Comparison of ENCODE assay signal across 23 cellular contexts in the genomic region with DNA sequence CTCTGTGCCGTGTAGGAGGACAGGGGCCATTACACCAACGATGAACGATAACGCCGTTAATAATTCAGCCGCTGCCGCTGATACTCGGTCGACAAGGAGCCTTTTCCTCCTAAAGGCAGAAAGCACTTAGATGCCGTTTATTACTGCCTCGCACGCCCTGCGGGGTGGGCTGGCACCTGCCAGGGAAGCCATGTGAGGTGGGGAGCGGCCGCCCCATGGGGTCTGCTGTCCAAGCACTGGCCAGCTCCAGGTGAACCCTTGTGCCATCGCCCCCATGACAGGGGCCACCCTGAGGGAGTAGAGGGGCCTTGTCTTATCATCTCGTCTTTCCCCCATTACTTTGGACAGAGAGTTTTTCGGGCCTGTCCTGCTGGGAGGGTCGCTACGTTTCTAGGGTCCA. TPM values are rescaled to one million over a fixed set of nuclear protein-coding genes. Genes with fewer than 3 reads are reported as not detected.
"Had no signal": no experiment of that assay in that cellular context is flagged by ENCODE, and none has a peak within 500 bp of the region (broad histone marks: within the 10 kb centered on the region; RNA-seq: fewer than 3 reads in every experiment).

No MANE protein-coding gene starts in this region.

- H3K4me3 Mint-ChIP-seq: dendritic cell treated with granulocyte-macrophage colony-stimulating factor and Interleukin-4, amounts not matched to agents 40 ng/mL and 50 ng/mL, for 4 days; effector memory CD8-positive, alpha-beta T cell; immature natural killer cell; naive B cell; nephron had no signal

- H3K36me3 Mint-ChIP-seq: immature natural killer cell, naive B cell had no signal

- H3K27me3 ChIP-seq: esophagus muscularis mucosa, gastrocnemius medialis, heart right ventricle, right atrium auricular region, stomach, transverse colon had no signal

- ATAC-seq: effector memory CD8-positive, alpha-beta T cell; gastrocnemius medialis had no signal

- H3K4me3 ChIP-seq: esophagus muscularis mucosa, gastrocnemius medialis, heart right ventricle, right atrium auricular region, stomach, thoracic aorta, transverse colon had no signal

- H3K27me3 Mint-ChIP-seq: effector memory CD8-positive, alpha-beta T cell had no signal

- H3K9me3 Mint-ChIP-seq: dendritic cell treated with granulocyte-macrophage colony-stimulating factor and Interleukin-4, amounts not matched to agents 40 ng/mL and 50 ng/mL, for 4 days; effector memory CD8-positive, alpha-beta T cell; immature natural killer cell; naive B cell; nephron had no signal

- H3K9me3 ChIP-seq: esophagus muscularis mucosa, gastrocnemius medialis, heart right ventricle, neutrophil, right atrium auricular region, stomach, thoracic aorta, transverse colon had no signal

- DNase-seq: effector memory CD8-positive, alpha-beta T cell; gastrocnemius medialis; heart right ventricle; immature natural killer cell; left cardiac atrium; mesendoderm; naive B cell; posterior cingulate gyrus; stimulated activated CD4-positive, alpha-beta T cell treated with anti-CD3 and anti-CD28 coated beads, Interleukin-12 subunit alpha, Interleukin-12 subunit beta, amount 100 ng/mL, for 4 hours; stimulated activated naive CD4-positive, alpha-beta T cell; substantia nigra had no signal

- H3K4me1 Mint-ChIP-seq: nephron had no signal

- H3K4me1 ChIP-seq: gastrocnemius medialis had no signal

- H3K27ac ChIP-seq: epithelial cell of prostate, esophagus muscularis mucosa, gastrocnemius medialis, heart right ventricle, neutrophil, stomach, thoracic aorta, transverse colon had no signal

- H3K36me3 ChIP-seq: gastrocnemius medialis, neutrophil, right atrium auricular region, thoracic aorta, transverse colon had no signal

- FAIRE-seq: colon, keratinocyte, small intestine had no signal

- H3K27ac Mint-ChIP-seq: dendritic cell treated with granulocyte-macrophage colony-stimulating factor and Interleukin-4, amounts not matched to agents 40 ng/mL and 50 ng/mL, for 4 days; effector memory CD8-positive, alpha-beta T cell; immature natural killer cell; naive B cell had no signal

RNA-seq across cellular contexts. Expression of gene CCDC40, which starts 34.2 kb away (rescaled TPM):
- polyA plus RNA-seq: immature natural killer cell had no signal
